ENCODE assay signal across 11 cellular contexts in the genomic region with DNA sequence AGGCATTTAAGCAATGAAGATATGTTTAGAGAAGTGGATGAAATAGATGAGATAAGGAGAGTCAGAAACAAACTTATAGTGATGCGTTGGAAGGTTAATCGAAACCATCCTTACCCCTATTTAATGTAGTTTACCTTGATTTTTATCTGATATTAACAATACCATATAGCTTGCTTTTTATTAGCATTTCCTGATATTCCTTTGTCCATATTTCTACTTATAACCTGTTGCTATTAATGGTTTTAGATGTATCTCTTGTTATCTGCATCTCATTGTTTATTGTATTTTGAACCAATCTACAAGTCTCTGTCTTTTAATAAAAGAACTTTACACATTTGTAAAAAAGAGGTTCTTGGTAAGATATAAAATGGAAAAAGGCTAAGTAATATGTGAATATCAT. TPM values are rescaled to one million over a fixed set of nuclear protein-coding genes. Genes with fewer than 3 reads are reported as not detected.
DNase-seq lines count a peak whose midpoint lies in the region; ATAC-seq, FAIRE-seq and TF ChIP-seq lines count a peak whose summit lies in the region.
"Had no signal": no experiment of that assay in that cellular context is flagged by ENCODE, and none has a peak within 500 bp of the region (broad histone marks: within the 10 kb centered on the region; RNA-seq: fewer than 3 reads in every experiment).

No MANE protein-coding gene starts in this region.

- H3K27me3 ChIP-seq in muscle layer of duodenum (ENCODE audit: low read depth, low read length), result no peaks in the 10 kb centered on the region

- no peak for TF ChIP-seq RAD21 in A549 (conservative IDR thresholded peaks at IDR 0.05 in 1 of 2, IDR thresholded peaks at IDR 0.05 in 1 of 2)

- H3K27ac Mint-ChIP-seq in HFFc6, result peak overlapping the region; percentile 97

- no peak for ATAC-seq in A549

- TF ChIP-seq CTCF in A549 (IDR thresholded peaks at IDR 0.05), result no peak
- TF ChIP-seq CTCF in HFFc6 (IDR thresholded peaks at IDR 0.05), result no peak
- no peak for TF ChIP-seq CTCF in coronary artery (IDR thresholded peaks at IDR 0.05)

- H3K4me2 ChIP-seq in A549, result peak overlapping the region; percentile 89

- H3K36me3 Mint-ChIP-seq in HFFc6 (ENCODE audit: low read depth), result peaks cover 14% of the 10 kb centered on the region

- 96% methylated on average over 2 of the region's 2 CpGs for WGBS in A549 (ENCODE audit: missing lambda C conversion rate)

- H3K4me3 Mint-ChIP-seq in HFFc6, result peak overlapping the region; percentile 97

- H3K36me3 ChIP-seq in muscle layer of duodenum (ENCODE audit: control insufficient read depth in 1 of 2, insufficient read depth in 2 of 2, low read length in 2 of 2), result peaks cover 0 to 4% of the 10 kb centered on the region in 2 donors

- POLR2A ChIA-PET in A549 (lab: Yijun Ruan, JAX), result no interaction called here

- H3K4me3 ChIP-seq in A549 (no peak overlapping the region; the same call in 2 of the 3 replicates), coronary artery (peak overlapping the region; percentile 80), muscle layer of duodenum (ENCODE audit: low read depth in 1 of 2, low read length in 2 of 2) (peak overlapping the region; percentile 69 to 80)

- H3K4me1 Mint-ChIP-seq in HFFc6 (ENCODE audit: low read depth), result peaks cover 49% of the 10 kb centered on the region

- peak; percentile 61 for FAIRE-seq in A549 (lab: Jason Lieb, UNC)

- H3K4me1 ChIP-seq in A549 (peaks cover 24% of the 10 kb centered on the region), muscle layer of duodenum (ENCODE audit: control insufficient read depth in 1 of 2, insufficient read depth in 2 of 2, low read length in 2 of 2) (no peaks in the 10 kb centered on the region)

- no peaks in the 10 kb centered on the region for H3K9me3 Mint-ChIP-seq in HFFc6
- H3K9me3 Mint-ChIP-seq: central memory CD8-positive, alpha-beta T cell had no signal

- no peaks in the 10 kb centered on the region for H3K9me3 ChIP-seq in A549
- no peaks in the 10 kb centered on the region for H3K9me3 ChIP-seq in muscle layer of duodenum (ENCODE audit: control insufficient read depth in 1 of 2, low read length in 2 of 2)

- CTCF ChIA-PET in A549 (lab: Yijun Ruan, JAX), result interaction anchor here (1.3 to 1.8 kb wide), 2 partner anchors 17 to 106 kb away, joined by 4 to 6 read pairs; no protein-coding TSS in a partner anchor

- no peak for DNase-seq in A549 (ENCODE audit: low read depth in 1 of 2, low spot score in 1 of 2)
- DNase-seq in HFFc6, result no peak
- DNase-seq in coronary artery (ENCODE audit: low spot score), result no peak
- DNase-seq in NCI-H526 (lab: John Stamatoyannopoulos, UW), result no peak
- no peak for DNase-seq in dedifferentiated amniotic fluid mesenchymal stem cell (ENCODE audit: extremely low spot score)
- no peak for DNase-seq in activated CD8-positive, alpha-beta memory T cell treated with anti-CD3 and anti-CD28 coated beads, Interleukin-2, amount 50 U/mL, for 48 hours
- DNase-seq in GM19240 (ENCODE audit: insufficient read length, low spot score), result no peak
- DNase-seq: naive B cell, NCI-H1105 treated with DMSO at 0.1 percent for 48 hours had no signal

- no peak for TF ChIP-seq EP300 in A549 (IDR thresholded peaks at IDR 0.05)

- TF ChIP-seq POLR2A in A549 (IDR thresholded peaks at IDR 0.05; ENCODE audit: low read length), result no peak

- H3K27ac ChIP-seq in A549 (no peak overlapping the region), coronary artery (no peak overlapping the region), muscle layer of duodenum (ENCODE audit: low read length) (no peak overlapping the region)

- peaks cover 1% of the 10 kb centered on the region; the same call in 1 of the 2 replicates for H3K27me3 Mint-ChIP-seq in HFFc6 (ENCODE audit: insufficient read depth)

TF ChIP-seq in A549, 52 proteins besides CTCF, POLR2A, EP300 and RAD21:
- TF ChIP-seq RFX5 (IDR thresholded peaks at IDR 0.05), result no peak
- TF ChIP-seq ESRRA (IDR thresholded peaks at IDR 0.05; ENCODE audit: borderline replicate concordance, low read length), result no peak
- no peak for TF ChIP-seq RARB (CRISPR knock-in tag; IDR thresholded peaks at IDR 0.05)

RNA-seq across cellular contexts. Expression of gene TCEAL9, which starts 1.6 kb away (rescaled TPM):
- polyA plus RNA-seq in A549 (2011; rRNA removed) (39.2 and 83.7 TPM in 2 replicates), A549 (2017; fragmentation: RNase III; extraction: RNeasy Plus Mini Kit Qiagen cat#74134 plus additional on column Dnase treatment) (124 to 153 TPM (median 143 TPM) in 3 replicates)
- polyA plus RNA-seq in A549 (2012; cell fraction: cytosol; rRNA removed), result 14.9 and 22.4 TPM in 2 replicates
- polyA plus RNA-seq in A549 (2012; cell fraction: nucleus; rRNA removed), result 3.3 and 5.1 TPM in 2 replicates
- 3.5 and 3.8 TPM in 2 replicates for polyA minus RNA-seq in A549 (2011; rRNA and poly(A)+ RNA removed)
- total RNA-seq in HFFc6 (2021; fragmentation: NEBNext Ultra II Directional; extraction: Animal tissue kit (Norgen Biotek cat#: 25700)), result 10 to 100 TPM; 77.3 to 99.9 (median 83.0) TPM

RNA-seq across cellular contexts. Expression of gene BEX3, which starts 18.5 kb away (rescaled TPM):
- polyA plus RNA-seq in A549 (2011; rRNA removed) (328 and 404 TPM in 2 replicates), A549 (2017; fragmentation: RNase III; extraction: RNeasy Plus Mini Kit Qiagen cat#74134 plus additional on column Dnase treatment) (313 to 391 TPM (median 382 TPM) in 3 replicates)
- polyA plus RNA-seq in A549 (2012; cell fraction: cytosol; rRNA removed), result 213 and 310 TPM in 2 replicates
- 75.6 and 127 TPM in 2 replicates for polyA plus RNA-seq in A549 (2012; cell fraction: nucleus; rRNA removed)
- polyA minus RNA-seq in A549 (2011; rRNA and poly(A)+ RNA removed), result 41.8 and 47.2 TPM in 2 replicates
- 100 to 1,000 TPM; 251 to 325 (median 291) TPM for total RNA-seq in HFFc6 (2021; fragmentation: NEBNext Ultra II Directional; extraction: Animal tissue kit (Norgen Biotek cat#: 25700))

RNA-seq across cellular contexts. Expression of gene TCEAL7, which starts 27.8 kb away (rescaled TPM):
- polyA plus RNA-seq in A549 (2011; rRNA removed) (not detected in 2 replicates), A549 (2017; fragmentation: RNase III; extraction: RNeasy Plus Mini Kit Qiagen cat#74134 plus additional on column Dnase treatment) (not detected in 3 replicates)
- polyA plus RNA-seq in A549 (2012; cell fraction: cytosol; rRNA removed), result not detected in 2 replicates
- polyA plus RNA-seq in A549 (2012; cell fraction: nucleus; rRNA removed), result not detected in 2 replicates
- not detected in 2 replicates for polyA minus RNA-seq in A549 (2011; rRNA and poly(A)+ RNA removed)
- 10 to 100 TPM; 12.3 to 17.5 (median 16.0) TPM for total RNA-seq in HFFc6 (2021; fragmentation: NEBNext Ultra II Directional; extraction: Animal tissue kit (Norgen Biotek cat#: 25700))

RNA-seq across cellular contexts. Expression of gene BEX2, which starts 47.1 kb away (rescaled TPM):
- polyA plus RNA-seq in A549 (2011; rRNA removed), result 16.9 and 19.8 TPM in 2 replicates
- polyA plus RNA-seq in A549 (2012; cell fraction: cytosol; rRNA removed), result 2.0 and 2.8 TPM in 2 replicates
- polyA plus RNA-seq in A549 (2012; cell fraction: nucleus; rRNA removed), result 0.90 and 1.5 TPM in 2 replicates
- polyA plus RNA-seq in A549 (2017; fragmentation: RNase III; extraction: RNeasy Plus Mini Kit Qiagen cat#74134 plus additional on column Dnase treatment), result 2.5 to 3.2 TPM (median 2.8 TPM) in 3 replicates
- polyA minus RNA-seq in A549 (2011; rRNA and poly(A)+ RNA removed), result 2.5 TPM in 2 replicates
- total RNA-seq in HFFc6 (2021; fragmentation: NEBNext Ultra II Directional; extraction: Animal tissue kit (Norgen Biotek cat#: 25700)), result not detected
